ENCODE assay signal across 14 cellular contexts in genomic region chr6:83808926-83809325, GRCh38. TPM values are rescaled to one million over a fixed set of nuclear protein-coding genes. Genes with fewer than 3 reads are reported as not detected.
DNase-seq lines count a peak whose midpoint lies in the region; ATAC-seq and TF ChIP-seq lines count a peak whose summit lies in the region.
"Had no signal": no experiment of that assay in that cellular context is flagged by ENCODE, and none has a peak within 500 bp of the region (broad histone marks: within the 10 kb centered on the region; RNA-seq: fewer than 3 reads in every experiment).

No MANE protein-coding gene starts in this region.

- H3K27me3 Mint-ChIP-seq in CD4-positive, alpha-beta T cell, result peaks cover 15% of the 10 kb centered on the region

- peaks cover 3% of the 10 kb centered on the region for H3K9me3 Mint-ChIP-seq in CD4-positive, alpha-beta T cell

- H3K36me3 Mint-ChIP-seq in CD4-positive, alpha-beta T cell (ENCODE audit: low read depth), result no peaks in the 10 kb centered on the region
- H3K36me3 Mint-ChIP-seq: CD8-positive, alpha-beta T cell had no signal

- H3K27ac Mint-ChIP-seq in CD4-positive, alpha-beta T cell, result no peak overlapping the region
- H3K27ac Mint-ChIP-seq: CD8-positive, alpha-beta T cell; HFFc6 had no signal

- CTCF ChIA-PET in CD4-positive, alpha-beta T cell (lab: Charles Lee), result no interaction called here

- ATAC-seq in CD4-positive, alpha-beta T cell (ENCODE audit: poor library complexity), result no peak
- ATAC-seq: CD8-positive, alpha-beta T cell had no signal

- peak; percentile 90 for DNase-seq in G401 (ENCODE audit: low spot score)
- peak; percentile 27 for DNase-seq in NCI-H446 treated with DMSO at 0.1 percent for 48 hours (lab: John Stamatoyannopoulos, UW)
- DNase-seq in inferior parietal cortex (ENCODE audit: extremely low spot score), result peak; percentile 50
- no peak for DNase-seq in cardiac septum (ENCODE audit: low spot score)
- DNase-seq in D341Med (ENCODE audit: low spot score), result no peak
- no peak for DNase-seq in CD4-positive, alpha-beta T cell
- DNase-seq: CD8-positive, alpha-beta T cell; DMS79; EL; GF-D8; GOT3; HFFc6 had no signal

- H3K4me3 Mint-ChIP-seq in CD4-positive, alpha-beta T cell, result no peak overlapping the region
- H3K4me3 Mint-ChIP-seq: CD8-positive, alpha-beta T cell; HFFc6 had no signal

- no peaks in the 10 kb centered on the region for H3K9me3 ChIP-seq in CD4-positive, alpha-beta T cell (ENCODE audit: control insufficient read depth, low read length)
- H3K9me3 ChIP-seq: HAP-1 had no signal

- no peaks in the 10 kb centered on the region for H3K27me3 ChIP-seq in CD4-positive, alpha-beta T cell (ENCODE audit: control insufficient read depth, insufficient read depth, low read length)

- POLR2A ChIA-PET in CD4-positive, alpha-beta T cell (lab: Charles Lee), result interaction anchor here (0.7 kb wide), 1 partner anchor 114 kb away, joined by 4 read pairs; no protein-coding TSS in a partner anchor

- H3K27ac ChIP-seq in CD4-positive, alpha-beta T cell (ENCODE audit: low read depth, low read length), result no peak overlapping the region

- in situ Hi-C loops in G401 (cut with HindIII; ENCODE audit: low sequenced_read_pairs), result no loop called here

- no peaks in the 10 kb centered on the region for H3K4me1 Mint-ChIP-seq in CD4-positive, alpha-beta T cell (ENCODE audit: low read depth)

- TF ChIP-seq CTCF in CD4-positive, alpha-beta T cell (IDR thresholded peaks at IDR 0.05), result no peak

- intact Hi-C loops in cardiac septum (cut with DNase I), result no loop called here
- intact Hi-C loops in CD4-positive, alpha-beta T cell (cut with DNase I, micrococcal nuclease), result no loop called here

RNA-seq across cellular contexts. Expression of gene RIPPLY2, which starts 44.2 kb away (rescaled TPM):
- not detected in 2 replicates for total RNA-seq in G401 (2014; rRNA removed; shearing (Covaris generic))
- not detected for total RNA-seq in cardiac septum
- not detected for total RNA-seq in CD4-positive, alpha-beta T cell
- total RNA-seq: A172; CD8-positive, alpha-beta T cell; HFFc6 had no signal

RNA-seq across cellular contexts. Expression of gene CYB5R4, which starts 50.6 kb away (rescaled TPM):
- 6.6 and 7.5 TPM in 2 replicates for total RNA-seq in G401 (2014; rRNA removed; shearing (Covaris generic))
- total RNA-seq in cardiac septum, result 16.8 TPM
- 10 to 100 TPM; 15.5 to 16.3 TPM for total RNA-seq in CD4-positive, alpha-beta T cell

Comparison
In these comparisons a context has a peak if more than half of its experiments do, and no peak if none do; other contexts are left out.
1. DNase-seq: peak in G401 (single experiment), NCI-H446 treated with DMSO at 0.1 percent for 48 hours (single experiment) and inferior parietal cortex (single experiment); none in cardiac septum (single experiment), D341Med (single experiment) and CD4-positive, alpha-beta T cell (0 of 10).